12 cellular contexts compared by ENCODE assay signal in genomic region chr5:79161647-79162046, GRCh38. TPM values are rescaled to one million over a fixed set of nuclear protein-coding genes. Genes with fewer than 3 reads are reported as not detected.
"Had no signal": no experiment of that assay in that cellular context is flagged by ENCODE, and none has a peak within 500 bp of the region (broad histone marks: within the 10 kb centered on the region; RNA-seq: fewer than 3 reads in every experiment).

No MANE protein-coding gene starts in this region.

RNA-seq across cellular contexts. Expression of gene BHMT, which starts 50.0 kb away (rescaled TPM):
- total RNA-seq: left ventricle myocardium inferior; left ventricle myocardium superior; lower lobe of right lung; lung microvascular endothelial cell; mammary epithelial cell; mesothelial cell of epicardium; mononuclear cell; myocyte; naive thymus-derived CD4-positive, alpha-beta T cell; naive thymus-derived CD8-positive, alpha-beta T cell had no signal
- polyA plus RNA-seq: immature natural killer cell; keratinocyte; mammary epithelial cell; naive thymus-derived CD4-positive, alpha-beta T cell; naive thymus-derived CD8-positive, alpha-beta T cell had no signal
